Comparison of ENCODE assay signal across 11 cellular contexts in genomic region chr12:70543444-70543843, GRCh38.
A peak's percentile ranks its signal among the peaks of the same experiment; 100 is the strongest.
DNase-seq lines count a peak whose midpoint lies in the region; FAIRE-seq and TF ChIP-seq lines count a peak whose summit lies in the region.
"Had no signal": no experiment of that assay in that cellular context is flagged by ENCODE, and none has a peak within 500 bp of the region (broad histone marks: within the 10 kb centered on the region; RNA-seq: fewer than 3 reads in every experiment).

No MANE protein-coding gene starts in this region.

- no peaks in the 10 kb centered on the region for H3K36me3 ChIP-seq in kidney (ENCODE audit: control insufficient read depth in 1 of 2, insufficient read depth in 2 of 2, low read length in 2 of 2)

- no peak overlapping the region for H3K4me3 ChIP-seq in AG10803 (ENCODE audit: low read length)
- no peak overlapping the region for H3K4me3 ChIP-seq in kidney (ENCODE audit: low read length in 2 of 2)

- intact Hi-C loops in kidney (cut with DNase I) = no loop called here

- no peaks in the 10 kb centered on the region for H3K9me3 ChIP-seq in kidney (ENCODE audit: control insufficient read depth in 1 of 2, low read length in 2 of 2)

- no peaks in the 10 kb centered on the region for H3K4me1 ChIP-seq in kidney (ENCODE audit: control insufficient read depth in 1 of 2, insufficient read depth in 1 of 2, low read depth in 1 of 2, low read length in 2 of 2)

- H3K27ac ChIP-seq in kidney (ENCODE audit: low read depth in 2 of 2, low read length in 2 of 2) = peak overlapping the region in 1 of 2 donors; percentile 61

- no peak for FAIRE-seq in kidney (lab: Jason Lieb, UNC)

- TF ChIP-seq CTCF in AG10803 (conservative IDR thresholded peaks at IDR 0.05; ENCODE audit: low read length) = 0 out of 2 replicates have a peak, but pooled peaks have one; percentile 10
- no peak for TF ChIP-seq CTCF in kidney (IDR thresholded peaks at IDR 0.05; ENCODE audit: borderline replicate concordance, extremely low read depth, insufficient read depth)

- no peak overlapping the region for H3K9ac ChIP-seq in kidney (ENCODE audit: low read length in 2 of 2)

- DNase-seq in AG10803 (ENCODE audit: low read depth) = peak; percentile 95
- DNase-seq in M059J (ENCODE audit: low read depth) = peak; percentile 85
- peak; percentile 60 for DNase-seq in dedifferentiated amniotic fluid mesenchymal stem cell (ENCODE audit: extremely low spot score)
- peak; percentile 92 to 99 for DNase-seq in lung microvascular endothelial cell (ENCODE audit: low read depth in 2 of 2)
- no peak for DNase-seq in NCI-H187 (lab: John Stamatoyannopoulos, UW)
- no peak for DNase-seq in NCI-H1930 (lab: John Stamatoyannopoulos, UW)
- no peak for DNase-seq in kidney
- DNase-seq in pons (ENCODE audit: low spot score) = no peak
- DNase-seq: activated CD4-positive, alpha-beta T cell treated with anti-CD3 and anti-CD28 coated beads, Interleukin-2, amount 10 ng/mL, durations not matched to agents 7 days and 5 days; DND-41; NCI-H69 had no signal

Comparison
In these comparisons a context has a peak if more than half of its experiments do, and no peak if none do; other contexts are left out.
1. DNase-seq: peak in AG10803 (single experiment), M059J (single experiment), dedifferentiated amniotic fluid mesenchymal stem cell (single experiment) and lung microvascular endothelial cell (2 of 2); none in NCI-H187 (0 of 2), NCI-H1930 (0 of 2), kidney (single experiment) and pons (single experiment).